Comparison of ENCODE assay signal across 8 cellular contexts in the genomic region with DNA sequence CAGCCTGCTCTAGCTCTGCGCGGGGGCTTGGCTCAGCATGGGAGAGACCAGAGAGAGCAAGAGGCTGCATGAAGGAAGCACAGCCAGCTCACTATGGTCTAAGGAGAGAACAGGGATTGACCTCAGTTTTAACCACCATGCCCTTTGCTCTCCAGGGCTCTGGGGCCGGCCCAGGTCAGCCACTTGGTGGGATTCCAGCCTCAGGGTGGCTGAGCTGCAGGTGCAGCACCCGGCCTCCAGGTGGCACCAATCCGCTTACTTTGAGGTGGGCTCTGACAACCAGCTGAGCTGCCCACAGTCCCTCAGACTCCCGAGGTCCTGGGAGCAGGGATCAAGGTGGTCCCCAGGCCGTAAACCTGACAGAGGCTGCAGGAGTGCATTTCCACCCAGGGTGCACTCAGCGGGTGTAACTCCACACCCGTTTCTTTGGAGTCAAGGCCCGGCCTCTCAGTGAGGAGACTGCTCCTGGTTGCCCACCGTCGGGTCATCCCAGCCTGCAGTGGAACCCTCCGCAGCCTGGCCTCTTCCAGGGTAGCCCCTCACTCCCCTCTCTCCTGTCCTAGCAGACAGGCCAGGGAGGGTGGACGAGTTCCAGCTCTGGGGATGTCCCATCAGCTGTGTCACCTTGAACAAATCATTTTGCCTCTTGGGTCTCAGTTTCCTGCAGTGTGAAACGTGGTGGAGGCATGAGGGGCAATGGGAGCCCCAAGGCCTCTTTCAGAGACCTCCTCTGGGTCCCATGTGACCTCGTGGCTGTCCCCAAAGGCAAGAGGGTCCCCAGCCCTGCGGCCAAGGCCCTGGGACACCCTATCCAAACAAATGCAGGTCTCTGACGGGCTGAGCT. TPM values are rescaled to one million over a fixed set of nuclear protein-coding genes. Genes with fewer than 3 reads are reported as not detected.
A peak's percentile ranks its signal among the peaks of the same experiment; 100 is the strongest.
DNase-seq lines count a peak whose midpoint lies in the region; ATAC-seq and TF ChIP-seq lines count a peak whose summit lies in the region.

No MANE protein-coding gene starts in this region.

- 27 to 38% (median 30%) methylated on average over 7 to 18 of the region's 18 CpGs for WGBS in adrenal gland, 4 donors
- 47% methylated on average over 18 of the region's 18 CpGs for whole genome bisulfite sequencing in smooth muscle cell (ENCODE audit: low lambda C conversion rate)

- H3K27me3 ChIP-seq in adrenal gland = peaks cover 29% of the 10 kb centered on the region
- peaks cover 33% of the 10 kb centered on the region for H3K27me3 ChIP-seq in smooth muscle cell (ENCODE audit: low read depth)

- H3K79me2 ChIP-seq in smooth muscle cell (ENCODE audit: low read depth) = no peaks in the 10 kb centered on the region

- ATAC-seq in HG03039 (IDR thresholded peaks at IDR 0.05; ENCODE audit: unreplicated experiment) = no peak
- no peak for ATAC-seq in GM19324 (IDR thresholded peaks at IDR 0.05; ENCODE audit: low FRiP score, unreplicated experiment)

- TF ChIP-seq POLR2A in adrenal gland (IDR thresholded peaks at IDR 0.05) = no peak

- H3K27ac ChIP-seq in adrenal gland = no peak overlapping the region
- H3K27ac ChIP-seq in smooth muscle cell (ENCODE audit: low read depth) = no peak overlapping the region

- H3K4me2 ChIP-seq in smooth muscle cell = peak overlapping the region; percentile 86

- peak; percentile 73 for DNase-seq in Daoy (ENCODE audit: low read depth)
- DNase-seq in HUDEP-2 (lab: John Stamatoyannopoulos, UW; ENCODE audit: unreplicated experiment in 76 of 76) = peak in 39 of 76 experiments; percentile 4 to 62 (median 19)
- peak; percentile 27 for DNase-seq in T follicular helper cell (ENCODE audit: low read depth)
- peak in 6 of 7 donors; percentile 49 to 75 (median 68) for DNase-seq in adrenal gland
- peak in 32 of 51 donors; percentile 9 to 55 (median 23) for DNase-seq in hypothalamus (lab: John Stamatoyannopoulos, UW)
- DNase-seq in smooth muscle cell (lab: John Stamatoyannopoulos, UW; ENCODE audit: unreplicated experiment) = peak; percentile 26

- TF ChIP-seq CTCF in adrenal gland (IDR thresholded peaks at IDR 0.05) (peak; percentile 54 to 75 (median 71)), smooth muscle cell (IDR thresholded peaks at IDR 0.05; ENCODE audit: borderline replicate concordance, insufficient read depth, poor library complexity, severe bottlenecking) (peak; percentile 83)

- no peaks in the 10 kb centered on the region for H3F3A ChIP-seq in smooth muscle cell (ENCODE audit: low read depth)

- H3K9me3 ChIP-seq in adrenal gland (replicated peaks in 1 of 3) (no peaks in the 10 kb centered on the region), smooth muscle cell (replicated peaks; ENCODE audit: low read depth) (no peaks in the 10 kb centered on the region)

- no peaks in the 10 kb centered on the region for H4K20me1 ChIP-seq in smooth muscle cell (ENCODE audit: low read depth)

- peak overlapping the region in 1 of 4 donors; percentile 19 for H3K4me3 ChIP-seq in adrenal gland
- H3K4me3 ChIP-seq in smooth muscle cell = peak overlapping the region; percentile 46

- intact Hi-C loops in adrenal gland (cut with DNase I) = loop anchor here (2.0 kb wide), 1 partner anchor 122 kb away; no protein-coding TSS in a partner anchor

- peak overlapping the region; percentile 51 for H2AFZ ChIP-seq in smooth muscle cell (ENCODE audit: low read depth)

- no peaks in the 10 kb centered on the region for H3K36me3 ChIP-seq in adrenal gland (replicated peaks in 1 of 2)
- no peaks in the 10 kb centered on the region for H3K36me3 ChIP-seq in smooth muscle cell (ENCODE audit: low read depth)

- H3K4me1 ChIP-seq in adrenal gland (replicated peaks in 1 of 2) (peaks cover 0 to 8% of the 10 kb centered on the region in 2 donors), smooth muscle cell (ENCODE audit: low read depth) (peaks cover 6% of the 10 kb centered on the region)

- H3K9ac ChIP-seq in smooth muscle cell (ENCODE audit: low read depth) = no peak overlapping the region

RNA-seq across cellular contexts. Expression of gene LGR6, which starts 0.6 kb away (rescaled TPM):
- 0.23 and 1.2 TPM in 2 replicates for total RNA-seq in Daoy (2014; rRNA removed; shearing (Covaris generic))
- under 1 TPM in 6 of 8 donors, not detected in 2; 0.10 to 0.54 (median 0.16) TPM for total RNA-seq in adrenal gland
- polyA plus RNA-seq in adrenal gland = 1 to 10 TPM in 1 of 3 donors, under 1 TPM in 1, not detected in 1; 0.48 to 1.0 TPM
- total RNA-seq in smooth muscle cell = 1.8 and 2.0 TPM in 2 replicates
- polyA plus RNA-seq in smooth muscle cell = 2.9 and 4.4 TPM in 2 replicates

RNA-seq across cellular contexts. Expression of gene PTPN7, which starts 32.6 kb away (rescaled TPM):
- total RNA-seq in Daoy (2014; rRNA removed; shearing (Covaris generic)) = 1.3 and 1.5 TPM in 2 replicates
- total RNA-seq in adrenal gland = 10 to 100 TPM in 5 of 8 donors, 1 to 10 TPM in 3; 2.5 to 35.8 (median 16.4) TPM
- 10 to 100 TPM; 13.4 to 45.4 (median 15.0) TPM for polyA plus RNA-seq in adrenal gland
- total RNA-seq in smooth muscle cell = not detected in 2 replicates
- polyA plus RNA-seq in smooth muscle cell = not detected in 2 replicates

RNA-seq across cellular contexts. Expression of gene ARL8A, which starts 48.5 kb away (rescaled TPM):
- total RNA-seq in Daoy (2014; rRNA removed; shearing (Covaris generic)) = 21.9 and 29.0 TPM in 2 replicates
- total RNA-seq in adrenal gland (100 to 1,000 TPM in 1 of 8 donors, 10 to 100 TPM in 7; 34.3 to 115 (median 64.8) TPM), smooth muscle cell (32.8 and 44.8 TPM in 2 replicates)
- polyA plus RNA-seq in adrenal gland (10 to 100 TPM; 26.4 to 71.2 (median 28.6) TPM), smooth muscle cell (53.3 and 54.7 TPM in 2 replicates)

Comparison
In these comparisons a context has a peak if more than half of its experiments do, and no peak if none do; other contexts are left out.
1. DNase-seq: peak in every context shown above with its lines; median percentile 73 in Daoy; 68 in adrenal gland; 27 in T follicular helper cell; 26 in smooth muscle cell; 23 in hypothalamus; 19 in HUDEP-2.